8 cellular contexts compared by ENCODE assay signal in genomic region chr1:6490181-6491075, GRCh38. TPM values are rescaled to one million over a fixed set of nuclear protein-coding genes. Genes with fewer than 3 reads are reported as not detected.
DNase-seq lines count a peak whose midpoint lies in the region; ATAC-seq and TF ChIP-seq lines count a peak whose summit lies in the region.

No MANE protein-coding gene starts in this region.

- H3K9me3 Mint-ChIP-seq in brain (peaks cover 0 to 3% (median 0%) of the 10 kb centered on the region in 5 experiments), immature natural killer cell (peaks cover 0 to 3% (median 0%) of the 10 kb centered on the region in 6 donors)

- H3K4me1 Mint-ChIP-seq in T-helper 17 cell (peaks cover 28% of the 10 kb centered on the region), brain (peaks cover 58% of the 10 kb centered on the region), immature natural killer cell (peaks cover 6 to 12% of the 10 kb centered on the region in 2 donors)

- H3K27me3 Mint-ChIP-seq in T-helper 17 cell, result peaks cover 15% of the 10 kb centered on the region
- peaks cover 10% of the 10 kb centered on the region for H3K27me3 Mint-ChIP-seq in brain
- H3K27me3 Mint-ChIP-seq in immature natural killer cell (ENCODE audit: low read depth in 3 of 3), result peaks cover 6 to 15% (median 10%) of the 10 kb centered on the region in 3 donors

- H3K36me3 Mint-ChIP-seq in T-helper 17 cell (ENCODE audit: low read depth) (peaks cover 2% of the 10 kb centered on the region), brain (peaks cover 5% of the 10 kb centered on the region), immature natural killer cell (no peaks in the 10 kb centered on the region)

- ATAC-seq in T-helper 17 cell (peak; percentile 57), HG02970 (IDR thresholded peaks at IDR 0.05; ENCODE audit: low FRiP score, unreplicated experiment) (no peak)

- H3K27ac ChIP-seq in 22Rv1, result peak overlapping the region; percentile 69

- peak; percentile 78 for DNase-seq in HT1080 (ENCODE audit: low read depth)
- peak; percentile 27 to 45 (median 31) for DNase-seq in T-helper 17 cell
- peak in 2 of 3 donors; percentile 18 to 26 for DNase-seq in immature natural killer cell
- peak; percentile 31 for DNase-seq in smooth muscle cell of the brain vasculature (ENCODE audit: low read depth, low spot score)

- H3K4me3 ChIP-seq in GM12875 (ENCODE audit: low read depth, low read length), result peak overlapping the region; percentile 80

- no peaks in the 10 kb centered on the region for H3K9me3 ChIP-seq in T-helper 17 cell (ENCODE audit: control insufficient read depth, low read length, poor library complexity, severe bottlenecking)

- TF ChIP-seq CTCF in 22Rv1 (IDR thresholded peaks at IDR 0.05) (peak; percentile 77), GM12875 (IDR thresholded peaks at IDR 0.05; ENCODE audit: borderline replicate concordance, insufficient read depth, low read depth, low read length) (no peak), brain (conservative IDR thresholded peaks at IDR 0.05) (peak; percentile 51 to 72)

- peak overlapping the region; percentile 89 for H3K4me3 Mint-ChIP-seq in T-helper 17 cell
- H3K4me3 Mint-ChIP-seq in brain, result peak overlapping the region; percentile 81 to 89 (median 86)
- H3K4me3 Mint-ChIP-seq in immature natural killer cell, result peak overlapping the region; percentile 63 to 78 (median 65)

- peak overlapping the region; percentile 92 for H3K27ac Mint-ChIP-seq in T-helper 17 cell
- H3K27ac Mint-ChIP-seq in brain, result peak overlapping the region in 3 of 5 experiments; percentile 84 to 88 (median 86)
- no peak overlapping the region for H3K27ac Mint-ChIP-seq in immature natural killer cell

RNA-seq across cellular contexts. Expression of gene PLEKHG5, which starts 1.0 kb away (rescaled TPM):
- total RNA-seq in HT1080 (2014; rRNA removed; shearing (Covaris generic)), result 20.3 and 20.4 TPM in 2 replicates
- polyA plus RNA-seq in HT1080 (2015; cell fraction: cytosol; rRNA removed), result 16.7 and 19.8 TPM in 2 replicates
- 96.6 and 102 TPM in 2 replicates for polyA plus RNA-seq in HT1080 (2015; cell fraction: nucleus; rRNA removed)
- total RNA-seq in T-helper 17 cell, result 10 to 100 TPM; 10.8 to 12.8 TPM
- polyA plus RNA-seq in brain (ENCODE audit: insufficient read depth, low read depth, low replicate concordance) (28.0 TPM), immature natural killer cell (under 1 TPM in 1 of 3 donors, not detected in 2; 0.08 TPM)

RNA-seq across cellular contexts. Expression of gene TNFRSF25, which starts 24.5 kb away (rescaled TPM):
- total RNA-seq in HT1080 (2014; rRNA removed; shearing (Covaris generic)), result 12.9 and 14.7 TPM in 2 replicates
- 8.8 and 10.2 TPM in 2 replicates for polyA plus RNA-seq in HT1080 (2015; cell fraction: cytosol; rRNA removed)
- polyA plus RNA-seq in HT1080 (2015; cell fraction: nucleus; rRNA removed), result 171 and 178 TPM in 2 replicates
- 100 to 1,000 TPM; 393 to 433 TPM for total RNA-seq in T-helper 17 cell
- polyA plus RNA-seq in brain (ENCODE audit: insufficient read depth, low read depth, low replicate concordance) (6.4 TPM), immature natural killer cell (10 to 100 TPM in 1 of 3 donors, 1 to 10 TPM in 2; 3.1 to 15.3 (median 9.8) TPM)

Comparison
In these comparisons a context has a peak if more than half of its experiments do, and no peak if none do; other contexts are left out.
1. DNase-seq: peak in every context shown above with its lines; median percentile 78 in HT1080; 31 in T-helper 17 cell; 31 in smooth muscle cell of the brain vasculature; 22 in immature natural killer cell.
2. H3K27ac Mint-ChIP-seq: peak in T-helper 17 cell (single experiment) and brain (3 of 5); none in immature natural killer cell (0 of 6).
3. RNA of gene TNFRSF25, which starts 24.5 kb away (total RNA-seq): 393 to 433 TPM in T-helper 17 cell; 12.9 to 14.7 TPM in HT1080; every median in the first group is over 10 times any median in the second.
4. Peak in every context shown above with its lines, with median percentiles within 50 percentile points of each other: H3K4me3 Mint-ChIP-seq.